Comparison of ENCODE assay signal across 8 cellular contexts in the genomic region with DNA sequence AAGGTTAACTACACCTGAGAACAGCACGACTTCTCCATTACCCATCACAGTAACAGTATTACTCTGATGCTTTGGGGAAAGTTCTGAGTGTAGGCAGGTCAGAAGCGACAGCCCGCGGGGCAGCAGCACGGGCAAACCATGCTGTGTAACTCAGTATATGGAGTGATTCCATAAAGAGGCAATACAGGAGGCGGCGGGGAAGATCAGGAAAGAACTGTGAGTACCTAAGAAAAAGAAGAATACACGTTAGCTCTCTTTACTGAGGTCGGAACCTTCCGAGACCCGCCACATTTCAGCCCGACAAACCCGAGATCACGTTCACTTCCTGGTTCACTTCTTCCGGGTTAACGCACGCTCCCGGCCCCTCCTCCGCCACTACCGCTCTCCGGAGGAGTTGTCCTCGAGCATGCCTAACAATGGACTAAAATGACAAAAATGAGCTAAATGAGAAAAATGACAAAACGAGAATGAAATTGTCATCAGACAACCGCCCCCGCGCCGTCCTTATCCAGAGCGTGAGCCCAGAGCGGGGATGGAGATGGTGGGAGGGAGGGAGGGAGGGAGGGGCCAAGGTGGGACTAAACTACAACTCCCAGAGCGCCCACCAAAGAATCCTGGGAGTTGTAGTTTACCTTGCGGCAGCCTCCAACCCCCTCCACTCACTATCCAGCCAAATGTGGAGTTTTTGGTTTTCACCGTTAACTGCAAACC. TPM values are rescaled to one million over a fixed set of nuclear protein-coding genes. Genes with fewer than 3 reads are reported as not detected.
DNase-seq lines count a peak whose midpoint lies in the region; ATAC-seq and TF ChIP-seq lines count a peak whose summit lies in the region.

A gene with protein sequence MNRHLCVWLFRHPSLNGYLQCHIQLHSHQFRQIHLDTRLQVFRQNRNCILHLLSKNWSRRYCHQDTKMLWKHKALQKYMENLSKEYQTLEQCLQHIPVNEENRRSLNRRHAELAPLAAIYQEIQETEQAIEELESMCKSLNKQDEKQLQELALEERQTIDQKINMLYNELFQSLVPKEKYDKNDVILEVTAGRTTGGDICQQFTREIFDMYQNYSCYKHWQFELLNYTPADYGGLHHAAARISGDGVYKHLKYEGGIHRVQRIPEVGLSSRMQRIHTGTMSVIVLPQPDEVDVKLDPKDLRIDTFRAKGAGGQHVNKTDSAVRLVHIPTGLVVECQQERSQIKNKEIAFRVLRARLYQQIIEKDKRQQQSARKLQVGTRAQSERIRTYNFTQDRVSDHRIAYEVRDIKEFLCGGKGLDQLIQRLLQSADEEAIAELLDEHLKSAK (minus strand): TSS at position 316 of the 711 bp plus-strand sequence. CDS start 2,669 bp downstream, outside the sequence.

- CTCF ChIA-PET in AG04450 (lab: Charles Lee) = interaction anchor here (1.6 kb wide), 1 partner anchor 209 kb away, joined by 3 read pairs; no protein-coding TSS in a partner anchor
- CTCF ChIA-PET in WTC11 (lab: Charles Lee) = interaction anchor here (0.6 to 1.0 kb wide), 2 partner anchors 16 to 23 kb away, joined by 3 to 4 read pairs; no protein-coding TSS in a partner anchor

- peaks cover 4% of the 10 kb centered on the region; the same call in 1 of the 2 replicates for H3K27me3 Mint-ChIP-seq in WTC11 (ENCODE audit: low read depth)

- H3K36me3 Mint-ChIP-seq in WTC11 = peaks cover 35% of the 10 kb centered on the region

- DNase-seq in AG04450 (ENCODE audit: low read depth, low spot score) = peak; percentile 21
- DNase-seq in NCI-H2196 treated with DMSO at 0.1 percent for 48 hours (lab: John Stamatoyannopoulos, UW; ENCODE audit: unreplicated experiment) = peak; percentile 37
- DNase-seq in WTC11 (ENCODE audit: low spot score) = peak; percentile 67
- DNase-seq in cardiac fibroblast (ENCODE audit: low read depth in 2 of 2) = peak; percentile 78 to 80
- DNase-seq in iris pigment epithelial cell (ENCODE audit: low read depth) = peak; percentile 77
- DNase-seq in stimulated activated CD4-positive, alpha-beta T cell treated with anti-CD3 and anti-CD28 coated beads, Interleukin-12 subunit alpha, Interleukin-12 subunit beta, amount 100 ng/mL, for 4 hours = peak; percentile 72

- peak; percentile 96 for ATAC-seq in GM18907 (IDR thresholded peaks at IDR 0.05; ENCODE audit: unreplicated experiment)
- ATAC-seq in HG03139 (IDR thresholded peaks at IDR 0.05; ENCODE audit: unreplicated experiment) = peak; percentile 93
- peak; percentile 97 for ATAC-seq in WTC11

- POLR2A ChIA-PET in AG04450 (lab: Yijun Ruan, JAX) = no interaction called here
- POLR2A ChIA-PET in WTC11 (lab: Charles Lee) = interaction anchor here (0.5 kb wide), 1 partner anchor 206 kb away, joined by 3 read pairs; no protein-coding TSS in a partner anchor

- peak within 1 kb of the TSS; percentile 92 for H3K27ac Mint-ChIP-seq in WTC11

- no peaks in the 10 kb centered on the region for H3K4me1 Mint-ChIP-seq in WTC11

- H3K27ac ChIP-seq in AG04450 (ENCODE audit: low read depth, low read length) = peak within 1 kb of the TSS; percentile 54

- peaks cover 23% of the 10 kb centered on the region for H3K9me3 Mint-ChIP-seq in WTC11

- H3K27me3 ChIP-seq in AG04450 (ENCODE audit: control insufficient read depth, insufficient read depth, low read length) = no peaks in the 10 kb centered on the region

- H3K9me3 ChIP-seq in AG04450 (ENCODE audit: control insufficient read depth, insufficient read depth, low read length) = peaks cover 7% of the 10 kb centered on the region

- H3K4me3 Mint-ChIP-seq in WTC11 = peak within 1 kb of the TSS; percentile 99

- TF ChIP-seq CTCF in AG04450 (IDR thresholded peaks at IDR 0.05; ENCODE audit: low read depth, low read length) (no peak), WTC11 (IDR thresholded peaks at IDR 0.05) (no peak), cardiac fibroblast (IDR thresholded peaks at IDR 0.05; ENCODE audit: low read depth, low read length) (no peak)

- peak within 1 kb of the TSS; percentile 70 for H3K4me3 ChIP-seq in AG04450 (ENCODE audit: low read depth, low read length)
- H3K4me3 ChIP-seq in cardiac fibroblast (replicated peaks in 1 of 2; ENCODE audit: low read depth in 2 of 2, low read length in 2 of 2) = peak within 1 kb of the TSS; percentile 68 to 83

TF ChIP-seq in WTC11, 78 proteins besides CTCF, POLR2A, EP300 and RAD21 (continues in another document):
- TF ChIP-seq ZNF671 (CRISPR knock-in tag; IDR thresholded peaks at IDR 0.05) (no peak), RELA (CRISPR knock-in tag; IDR thresholded peaks at IDR 0.05; ENCODE audit: borderline replicate concordance) (no peak), CREM (CRISPR knock-in tag; IDR thresholded peaks at IDR 0.05) (no peak), TP53 (CRISPR knock-in tag; IDR thresholded peaks at IDR 0.05) (no peak), GABPB1 (CRISPR knock-in tag; IDR thresholded peaks at IDR 0.05) (peak; percentile 76), SOX15 (CRISPR knock-in tag; IDR thresholded peaks at IDR 0.05) (no peak)
- TF ChIP-seq, protein P1, sequence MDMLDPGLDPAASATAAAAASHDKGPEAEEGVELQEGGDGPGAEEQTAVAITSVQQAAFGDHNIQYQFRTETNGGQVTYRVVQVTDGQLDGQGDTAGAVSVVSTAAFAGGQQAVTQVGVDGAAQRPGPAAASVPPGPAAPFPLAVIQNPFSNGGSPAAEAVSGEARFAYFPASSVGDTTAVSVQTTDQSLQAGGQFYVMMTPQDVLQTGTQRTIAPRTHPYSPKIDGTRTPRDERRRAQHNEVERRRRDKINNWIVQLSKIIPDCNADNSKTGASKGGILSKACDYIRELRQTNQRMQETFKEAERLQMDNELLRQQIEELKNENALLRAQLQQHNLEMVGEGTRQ (CRISPR knock-in tag; IDR thresholded peaks at IDR 0.05) = no peak
- TF ChIP-seq, protein P2, sequence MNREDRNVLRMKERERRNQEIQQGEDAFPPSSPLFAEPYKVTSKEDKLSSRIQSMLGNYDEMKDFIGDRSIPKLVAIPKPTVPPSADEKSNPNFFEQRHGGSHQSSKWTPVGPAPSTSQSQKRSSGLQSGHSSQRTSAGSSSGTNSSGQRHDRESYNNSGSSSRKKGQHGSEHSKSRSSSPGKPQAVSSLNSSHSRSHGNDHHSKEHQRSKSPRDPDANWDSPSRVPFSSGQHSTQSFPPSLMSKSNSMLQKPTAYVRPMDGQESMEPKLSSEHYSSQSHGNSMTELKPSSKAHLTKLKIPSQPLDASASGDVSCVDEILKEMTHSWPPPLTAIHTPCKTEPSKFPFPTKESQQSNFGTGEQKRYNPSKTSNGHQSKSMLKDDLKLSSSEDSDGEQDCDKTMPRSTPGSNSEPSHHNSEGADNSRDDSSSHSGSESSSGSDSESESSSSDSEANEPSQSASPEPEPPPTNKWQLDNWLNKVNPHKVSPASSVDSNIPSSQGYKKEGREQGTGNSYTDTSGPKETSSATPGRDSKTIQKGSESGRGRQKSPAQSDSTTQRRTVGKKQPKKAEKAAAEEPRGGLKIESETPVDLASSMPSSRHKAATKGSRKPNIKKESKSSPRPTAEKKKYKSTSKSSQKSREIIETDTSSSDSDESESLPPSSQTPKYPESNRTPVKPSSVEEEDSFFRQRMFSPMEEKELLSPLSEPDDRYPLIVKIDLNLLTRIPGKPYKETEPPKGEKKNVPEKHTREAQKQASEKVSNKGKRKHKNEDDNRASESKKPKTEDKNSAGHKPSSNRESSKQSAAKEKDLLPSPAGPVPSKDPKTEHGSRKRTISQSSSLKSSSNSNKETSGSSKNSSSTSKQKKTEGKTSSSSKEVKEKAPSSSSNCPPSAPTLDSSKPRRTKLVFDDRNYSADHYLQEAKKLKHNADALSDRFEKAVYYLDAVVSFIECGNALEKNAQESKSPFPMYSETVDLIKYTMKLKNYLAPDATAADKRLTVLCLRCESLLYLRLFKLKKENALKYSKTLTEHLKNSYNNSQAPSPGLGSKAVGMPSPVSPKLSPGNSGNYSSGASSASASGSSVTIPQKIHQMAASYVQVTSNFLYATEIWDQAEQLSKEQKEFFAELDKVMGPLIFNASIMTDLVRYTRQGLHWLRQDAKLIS (CRISPR knock-in tag; IDR thresholded peaks at IDR 0.05; ENCODE audit: borderline replicate concordance) = no peak
- TF ChIP-seq, protein P3, sequence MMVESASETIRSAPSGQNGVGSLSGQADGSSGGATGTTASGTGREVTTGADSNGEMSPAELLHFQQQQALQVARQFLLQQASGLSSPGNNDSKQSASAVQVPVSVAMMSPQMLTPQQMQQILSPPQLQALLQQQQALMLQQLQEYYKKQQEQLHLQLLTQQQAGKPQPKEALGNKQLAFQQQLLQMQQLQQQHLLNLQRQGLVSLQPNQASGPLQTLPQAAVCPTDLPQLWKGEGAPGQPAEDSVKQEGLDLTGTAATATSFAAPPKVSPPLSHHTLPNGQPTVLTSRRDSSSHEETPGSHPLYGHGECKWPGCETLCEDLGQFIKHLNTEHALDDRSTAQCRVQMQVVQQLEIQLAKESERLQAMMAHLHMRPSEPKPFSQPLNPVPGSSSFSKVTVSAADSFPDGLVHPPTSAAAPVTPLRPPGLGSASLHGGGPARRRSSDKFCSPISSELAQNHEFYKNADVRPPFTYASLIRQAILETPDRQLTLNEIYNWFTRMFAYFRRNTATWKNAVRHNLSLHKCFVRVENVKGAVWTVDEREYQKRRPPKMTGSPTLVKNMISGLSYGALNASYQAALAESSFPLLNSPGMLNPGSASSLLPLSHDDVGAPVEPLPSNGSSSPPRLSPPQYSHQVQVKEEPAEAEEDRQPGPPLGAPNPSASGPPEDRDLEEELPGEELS (CRISPR knock-in tag; IDR thresholded peaks at IDR 0.05) = no peak
- TF ChIP-seq, protein P4, sequence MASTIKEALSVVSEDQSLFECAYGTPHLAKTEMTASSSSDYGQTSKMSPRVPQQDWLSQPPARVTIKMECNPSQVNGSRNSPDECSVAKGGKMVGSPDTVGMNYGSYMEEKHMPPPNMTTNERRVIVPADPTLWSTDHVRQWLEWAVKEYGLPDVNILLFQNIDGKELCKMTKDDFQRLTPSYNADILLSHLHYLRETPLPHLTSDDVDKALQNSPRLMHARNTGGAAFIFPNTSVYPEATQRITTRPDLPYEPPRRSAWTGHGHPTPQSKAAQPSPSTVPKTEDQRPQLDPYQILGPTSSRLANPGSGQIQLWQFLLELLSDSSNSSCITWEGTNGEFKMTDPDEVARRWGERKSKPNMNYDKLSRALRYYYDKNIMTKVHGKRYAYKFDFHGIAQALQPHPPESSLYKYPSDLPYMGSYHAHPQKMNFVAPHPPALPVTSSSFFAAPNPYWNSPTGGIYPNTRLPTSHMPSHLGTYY (CRISPR knock-in tag; IDR thresholded peaks at IDR 0.05) = peak; percentile 71; the same call in 1 of the 2 replicates

RNA-seq across cellular contexts. Expression of the gene that starts here (rescaled TPM):
- polyA plus RNA-seq in AG04450 (2011; rRNA removed) = 11.2 and 14.6 TPM in 2 replicates
- polyA minus RNA-seq in AG04450 (2011; rRNA and poly(A)+ RNA removed) = 7.9 and 10.6 TPM in 2 replicates
- total RNA-seq in WTC11 (2021) = 12.9 to 16.2 TPM (median 14.9 TPM) in 3 replicates

Comparison
In these comparisons a context has a peak if more than half of its experiments do, and no peak if none do; other contexts are left out.
1. Peak in every context shown above with its lines: DNase-seq, ATAC-seq, H3K4me3 ChIP-seq and H3K27ac ChIP-seq.
2. DNase-seq: peak in every context shown above with its lines; median percentile 79 in cardiac fibroblast; 77 in iris pigment epithelial cell; 72 in stimulated activated CD4-positive, alpha-beta T cell treated with anti-CD3 and anti-CD28 coated beads, Interleukin-12 subunit alpha, Interleukin-12 subunit beta, amount 100 ng/mL, for 4 hours; 67 in WTC11; 37 in NCI-H2196 treated with DMSO at 0.1 percent for 48 hours; 21 in AG04450.